Comparison of ENCODE assay signal across 8 cellular contexts in genomic region chr1:46724991-46725735, GRCh38. TPM values are rescaled to one million over a fixed set of nuclear protein-coding genes. Genes with fewer than 3 reads are reported as not detected.
DNase-seq lines count a peak whose midpoint lies in the region; ATAC-seq lines count a peak whose summit lies in the region.

No MANE protein-coding gene starts in this region.

- no peaks in the 10 kb centered on the region for H3K9me3 Mint-ChIP-seq in activated CD4-positive, alpha-beta T cell treated with anti-CD3 and anti-CD28 coated beads, Interleukin-2, amount 10 ng/mL, durations not matched to agents 7 days and 5 days
- peaks cover 5% of the 10 kb centered on the region for H3K9me3 Mint-ChIP-seq in memory B cell

- POLR2A ChIA-PET in activated CD4-positive, alpha-beta T cell treated with anti-CD3 and anti-CD28 coated beads, Interleukin-2, amount 10 ng/mL, durations not matched to agents 7 days and 5 days (lab: Charles Lee), result no interaction called here

- CTCF ChIA-PET in activated CD4-positive, alpha-beta T cell treated with anti-CD3 and anti-CD28 coated beads, Interleukin-2, amount 10 ng/mL, durations not matched to agents 7 days and 5 days (lab: Charles Lee), result interaction anchor here (0.7 to 1.5 kb wide), 15 partner anchors 9 to 278 kb away, joined by 3 to 7 read pairs (median 3); partner anchors contain the start of genes ATPAF1, MKNK1 and MOB3C

- no peaks in the 10 kb centered on the region for H3K36me3 Mint-ChIP-seq in activated CD4-positive, alpha-beta T cell treated with anti-CD3 and anti-CD28 coated beads, Interleukin-2, amount 10 ng/mL, durations not matched to agents 7 days and 5 days (ENCODE audit: low read depth)
- no peaks in the 10 kb centered on the region for H3K36me3 Mint-ChIP-seq in memory B cell

- no peak overlapping the region for H3K4me3 Mint-ChIP-seq in activated CD4-positive, alpha-beta T cell treated with anti-CD3 and anti-CD28 coated beads, Interleukin-2, amount 10 ng/mL, durations not matched to agents 7 days and 5 days
- no peak overlapping the region for H3K4me3 Mint-ChIP-seq in memory B cell

- DNase-seq in AML-193 (lab: John Stamatoyannopoulos, UW) (peak; percentile 66 to 75), NCI-H748 (lab: John Stamatoyannopoulos, UW; ENCODE audit: unreplicated experiment) (peak; percentile 84), dermis microvascular lymphatic vessel endothelial cell (ENCODE audit: low read depth in 2 of 2) (peak; percentile 80 to 91), memory B cell (ENCODE audit: low spot score in 2 of 2) (peak; percentile 58 to 65)
- DNase-seq in activated CD4-positive, alpha-beta T cell treated with anti-CD3 and anti-CD28 coated beads, Interleukin-2, amount 10 ng/mL, durations not matched to agents 7 days and 5 days, result peak; percentile 81
- DNase-seq in stimulated activated CD8-positive, alpha-beta memory T cell treated with anti-CD3 and anti-CD28 coated beads, Interleukin-15, amount 100 ng/mL, for 48 hours (ENCODE audit: low read depth in 2 of 2), result peak; percentile 27 to 50

- no peak overlapping the region for H3K27ac Mint-ChIP-seq in activated CD4-positive, alpha-beta T cell treated with anti-CD3 and anti-CD28 coated beads, Interleukin-2, amount 10 ng/mL, durations not matched to agents 7 days and 5 days
- H3K27ac Mint-ChIP-seq in memory B cell, result no peak overlapping the region

- ATAC-seq in GM19025 (IDR thresholded peaks at IDR 0.05; ENCODE audit: low read depth, unreplicated experiment) (peak; percentile 75), HG03571 (IDR thresholded peaks at IDR 0.05; ENCODE audit: unreplicated experiment) (peak; percentile 56), memory B cell (ENCODE audit: low read depth) (peak; percentile 100)

- H3K4me1 Mint-ChIP-seq in activated CD4-positive, alpha-beta T cell treated with anti-CD3 and anti-CD28 coated beads, Interleukin-2, amount 10 ng/mL, durations not matched to agents 7 days and 5 days, result peaks cover 4% of the 10 kb centered on the region
- H3K4me1 Mint-ChIP-seq in memory B cell, result peaks cover 4% of the 10 kb centered on the region

- H3K27me3 Mint-ChIP-seq in activated CD4-positive, alpha-beta T cell treated with anti-CD3 and anti-CD28 coated beads, Interleukin-2, amount 10 ng/mL, durations not matched to agents 7 days and 5 days, result peaks cover 31% of the 10 kb centered on the region
- H3K27me3 Mint-ChIP-seq in memory B cell, result peaks cover 17% of the 10 kb centered on the region

RNA-seq across cellular contexts. Expression of gene EFCAB14, which starts 6.2 kb away (rescaled TPM):
- 100 to 1,000 TPM in 1 of 2 experiments, 10 to 100 TPM in 1; 88.1 to 103 TPM for total RNA-seq in activated CD4-positive, alpha-beta T cell treated with anti-CD3 and anti-CD28 coated beads, Interleukin-2, amount 10 ng/mL, durations not matched to agents 7 days and 5 days
- total RNA-seq in dermis microvascular lymphatic vessel endothelial cell, result 56.5 and 57.1 TPM in 2 replicates

RNA-seq across cellular contexts. Expression of gene TEX38, which starts 53.5 kb away (rescaled TPM):
- not detected for total RNA-seq in activated CD4-positive, alpha-beta T cell treated with anti-CD3 and anti-CD28 coated beads, Interleukin-2, amount 10 ng/mL, durations not matched to agents 7 days and 5 days
- not detected in 2 replicates for total RNA-seq in dermis microvascular lymphatic vessel endothelial cell

RNA-seq across cellular contexts. Expression of gene ATPAF1, which starts 57.0 kb away (rescaled TPM):
- total RNA-seq in activated CD4-positive, alpha-beta T cell treated with anti-CD3 and anti-CD28 coated beads, Interleukin-2, amount 10 ng/mL, durations not matched to agents 7 days and 5 days, result 10 to 100 TPM; 49.0 to 50.6 TPM
- total RNA-seq in dermis microvascular lymphatic vessel endothelial cell, result 25.0 and 25.4 TPM in 2 replicates

Comparison
In these comparisons a context has a peak if more than half of its experiments do, and no peak if none do; other contexts are left out.
1. Peak in every context shown above with its lines: DNase-seq and ATAC-seq.